8 cellular contexts compared by ENCODE assay signal in genomic region chr5:59598547-59598874, GRCh38.
A peak's percentile ranks its signal among the peaks of the same experiment; 100 is the strongest.
DNase-seq lines count a peak whose midpoint lies in the region; ATAC-seq and TF ChIP-seq lines count a peak whose summit lies in the region.

No MANE protein-coding gene starts in this region.

- DNase-seq in esophagus squamous epithelium (lab: John Stamatoyannopoulos, UW) (no peak), spleen (no peak), SIG-M5 (lab: John Stamatoyannopoulos, UW) (no peak), SIG-M5 treated with dmso at 0.1 percent for 504 hours (lab: John Stamatoyannopoulos, UW; ENCODE audit: unreplicated experiment) (no peak)
- DNase-seq in CD4-positive, alpha-beta T cell, result no peak
- no peak for DNase-seq in NK-92 treated with Interleukin-12 subunit alpha and Interleukin-12 subunit beta, amount 100 ng/mL, for 24 hours (lab: John Stamatoyannopoulos, UW)

- H3K9me2 ChIP-seq in Loucy (replicated peaks; ENCODE audit: low read depth, low read length), result no peaks in the 10 kb centered on the region

- H3K9me3 ChIP-seq in Loucy (ENCODE audit: insufficient read depth, low read depth, low read length) (no peaks in the 10 kb centered on the region), esophagus squamous epithelium (no peaks in the 10 kb centered on the region), spleen (no peaks in the 10 kb centered on the region)
- no peaks in the 10 kb centered on the region for H3K9me3 ChIP-seq in CD4-positive, alpha-beta T cell (ENCODE audit: control insufficient read depth, low read length)

- H3K27ac Mint-ChIP-seq in CD4-positive, alpha-beta T cell, result no peak overlapping the region

- H3K36me3 ChIP-seq in Loucy (ENCODE audit: insufficient read depth, low read length) (no peaks in the 10 kb centered on the region), esophagus squamous epithelium (no peaks in the 10 kb centered on the region), spleen (no peaks in the 10 kb centered on the region)

- no peak overlapping the region for H3K4me3 Mint-ChIP-seq in CD4-positive, alpha-beta T cell

- intact Hi-C loops in esophagus squamous epithelium (cut with DNase I), result no loop called here
- intact Hi-C loops in spleen (cut with DNase I; ENCODE audit: low total_unique reads), result no loop called here
- intact Hi-C loops in CD4-positive, alpha-beta T cell (cut with DNase I, micrococcal nuclease), result no loop called here

- H3K4me3 ChIP-seq in Loucy (ENCODE audit: low read length, poor library complexity, severe bottlenecking), result no peak overlapping the region
- H3K4me3 ChIP-seq in esophagus squamous epithelium, result peak overlapping the region in 3 of 4 donors; percentile 6 to 58 (median 7)
- H3K4me3 ChIP-seq in spleen, result peak overlapping the region in 5 of 8 donors; percentile 17 to 58 (median 29)

- TF ChIP-seq CTCF in Loucy (conservative IDR thresholded peaks at IDR 0.05; ENCODE audit: low read length) (no peak), esophagus squamous epithelium (IDR thresholded peaks at IDR 0.05) (no peak), spleen (IDR thresholded peaks at IDR 0.05 in 8 of 11, conservative IDR thresholded peaks at IDR 0.05 in 3 of 11) (no peak)
- TF ChIP-seq CTCF in CD4-positive, alpha-beta T cell (IDR thresholded peaks at IDR 0.05), result no peak

- no peaks in the 10 kb centered on the region for H3F3A ChIP-seq in Loucy (ENCODE audit: low read depth)

- no peaks in the 10 kb centered on the region for H3K36me3 Mint-ChIP-seq in CD4-positive, alpha-beta T cell (ENCODE audit: low read depth)

- POLR2A ChIA-PET in CD4-positive, alpha-beta T cell (lab: Charles Lee), result no interaction called here

- H3K4me2 ChIP-seq in Loucy (ENCODE audit: low read depth, low read length, poor library complexity, severe bottlenecking), result peak overlapping the region; percentile 37

- H2AFZ ChIP-seq in Loucy (ENCODE audit: low read length), result peak overlapping the region; percentile 57

- H3K79me2 ChIP-seq in Loucy (ENCODE audit: insufficient read depth, low read length), result no peaks in the 10 kb centered on the region

- H3K27me3 ChIP-seq in Loucy (ENCODE audit: insufficient read depth, low read length, poor library complexity, severe bottlenecking), result no peaks in the 10 kb centered on the region
- no peaks in the 10 kb centered on the region for H3K27me3 ChIP-seq in esophagus squamous epithelium
- no peaks in the 10 kb centered on the region for H3K27me3 ChIP-seq in spleen (replicated peaks in 1 of 7)
- H3K27me3 ChIP-seq in CD4-positive, alpha-beta T cell (ENCODE audit: control insufficient read depth, insufficient read depth, low read length), result no peaks in the 10 kb centered on the region

- H3K4me1 ChIP-seq in Loucy (ENCODE audit: insufficient read depth, low read length, poor library complexity, severe bottlenecking), result peaks cover 10% of the 10 kb centered on the region
- H3K4me1 ChIP-seq in esophagus squamous epithelium, result peaks cover 0 to 28% (median 16%) of the 10 kb centered on the region in 3 donors
- peaks cover 0 to 15% (median 13%) of the 10 kb centered on the region in 6 donors for H3K4me1 ChIP-seq in spleen

- no peaks in the 10 kb centered on the region for H3K9me3 Mint-ChIP-seq in CD4-positive, alpha-beta T cell

- H3K27ac ChIP-seq in esophagus squamous epithelium, result peak overlapping the region; percentile 2 to 51 (median 28)
- H3K27ac ChIP-seq in spleen, result peak overlapping the region in 4 of 8 donors; percentile 17 to 61 (median 20)
- no peak overlapping the region for H3K27ac ChIP-seq in CD4-positive, alpha-beta T cell (ENCODE audit: low read depth, low read length)

- no peaks in the 10 kb centered on the region for H3K27me3 Mint-ChIP-seq in CD4-positive, alpha-beta T cell

- 5 to 11% methylated on average over 2 of the region's 2 CpGs for WGBS in esophagus squamous epithelium, 2 donors
- 7 to 20% (median 17%) methylated on average over 2 of the region's 2 CpGs for whole genome bisulfite sequencing in spleen, 5 donors

- H3K4me1 Mint-ChIP-seq in CD4-positive, alpha-beta T cell (ENCODE audit: low read depth), result no peaks in the 10 kb centered on the region

- TF ChIP-seq POLR2A in esophagus squamous epithelium (IDR thresholded peaks at IDR 0.05) (no peak), spleen (IDR thresholded peaks at IDR 0.05) (no peak)

- H4K20me1 ChIP-seq in Loucy (ENCODE audit: insufficient read depth, low read length, poor library complexity, severe bottlenecking), result no peaks in the 10 kb centered on the region

- CTCF ChIA-PET in CD4-positive, alpha-beta T cell (lab: Charles Lee), result no interaction called here

- H3K9ac ChIP-seq in Loucy (ENCODE audit: low read depth, low read length, poor library complexity, severe bottlenecking), result no peak overlapping the region

- peak; percentile 65 for ATAC-seq in GM19438 (IDR thresholded peaks at IDR 0.05; ENCODE audit: low read depth, unreplicated experiment)
- ATAC-seq in CD4-positive, alpha-beta T cell (ENCODE audit: poor library complexity), result no peak
